ENCODE assay signal across 8 cellular contexts in genomic region chr5:151448038-151448985, GRCh38. TPM values are rescaled to one million over a fixed set of nuclear protein-coding genes. Genes with fewer than 3 reads are reported as not detected.
DNase-seq lines count a peak whose midpoint lies in the region; ATAC-seq and TF ChIP-seq lines count a peak whose summit lies in the region.

No MANE protein-coding gene starts in this region.

- H3K27ac Mint-ChIP-seq in activated CD4-positive, alpha-beta T cell treated with anti-CD3 and anti-CD28 coated beads, Interleukin-2, amount 10 ng/mL, durations not matched to agents 24 days and 14 days = peak overlapping the region; percentile 93
- H3K27ac Mint-ChIP-seq in naive thymus-derived CD8-positive, alpha-beta T cell = peak overlapping the region; percentile 69 to 96 (median 92)

- TF ChIP-seq CTCF in vagina (IDR thresholded peaks at IDR 0.05) = no peak

- H3K4me1 Mint-ChIP-seq in activated CD4-positive, alpha-beta T cell treated with anti-CD3 and anti-CD28 coated beads, Interleukin-2, amount 10 ng/mL, durations not matched to agents 24 days and 14 days = peaks cover 19% of the 10 kb centered on the region
- peaks cover 22 to 29% (median 25%) of the 10 kb centered on the region in 4 donors for H3K4me1 Mint-ChIP-seq in naive thymus-derived CD8-positive, alpha-beta T cell

- H3K9me3 Mint-ChIP-seq in activated CD4-positive, alpha-beta T cell treated with anti-CD3 and anti-CD28 coated beads, Interleukin-2, amount 10 ng/mL, durations not matched to agents 24 days and 14 days = no peaks in the 10 kb centered on the region
- H3K9me3 Mint-ChIP-seq in naive thymus-derived CD8-positive, alpha-beta T cell = no peaks in the 10 kb centered on the region

- POLR2A ChIA-PET in naive thymus-derived CD8-positive, alpha-beta T cell (lab: Charles Lee) = interaction anchor here (1.6 to 1.8 kb wide), 2 partner anchors 9 to 323 kb away, joined by 3 to 13 read pairs; partner anchors contain the start of gene G3BP1

- ATAC-seq in GM19463 (IDR thresholded peaks at IDR 0.05; ENCODE audit: unreplicated experiment) = peak; percentile 13
- peak; percentile 6 to 11 for ATAC-seq in naive thymus-derived CD8-positive, alpha-beta T cell

- H3K9me3 ChIP-seq in MG63 (no peaks in the 10 kb centered on the region), esophagus (ENCODE audit: control insufficient read depth in 2 of 2, insufficient read depth in 1 of 2, low read depth in 1 of 2, low read length in 1 of 2) (no peaks in the 10 kb centered on the region), vagina (no peaks in the 10 kb centered on the region)

- H3K4me1 ChIP-seq in esophagus (ENCODE audit: control insufficient read depth in 2 of 2, insufficient read depth in 2 of 2, low read length in 1 of 2) (no peaks in the 10 kb centered on the region), vagina (peaks cover 13% of the 10 kb centered on the region)

- peaks cover 4% of the 10 kb centered on the region for H3K36me3 Mint-ChIP-seq in activated CD4-positive, alpha-beta T cell treated with anti-CD3 and anti-CD28 coated beads, Interleukin-2, amount 10 ng/mL, durations not matched to agents 24 days and 14 days (ENCODE audit: low read depth)
- H3K36me3 Mint-ChIP-seq in naive thymus-derived CD8-positive, alpha-beta T cell = peaks cover 0 to 10% (median 0%) of the 10 kb centered on the region in 3 donors

- H3K27ac ChIP-seq in esophagus (ENCODE audit: low read depth in 2 of 2, low read length in 1 of 2) (peak overlapping the region in 1 of 2 donors; percentile 16), vagina (peak overlapping the region; percentile 77)

- no peak for TF ChIP-seq POLR2A in vagina (IDR thresholded peaks at IDR 0.05)

- H3K36me3 ChIP-seq in MG63 (no peaks in the 10 kb centered on the region), esophagus (ENCODE audit: control insufficient read depth in 2 of 2, insufficient read depth in 2 of 2, low read length in 1 of 2) (no peaks in the 10 kb centered on the region), vagina (no peaks in the 10 kb centered on the region)

- intact Hi-C loops in activated CD4-positive, alpha-beta T cell treated with anti-CD3 and anti-CD28 coated beads, Interleukin-2, amount 10 ng/mL, durations not matched to agents 24 days and 14 days (cut with micrococcal nuclease) = loop anchor here (2.0 to 10.0 kb wide), 2 partner anchors 14 to 296 kb away; no protein-coding TSS in a partner anchor
- intact Hi-C loops in vagina (cut with DNase I) = loop anchor here (5.0 kb wide), 1 partner anchor 294 kb away; no protein-coding TSS in a partner anchor

- H3K4me3 Mint-ChIP-seq in activated CD4-positive, alpha-beta T cell treated with anti-CD3 and anti-CD28 coated beads, Interleukin-2, amount 10 ng/mL, durations not matched to agents 24 days and 14 days = peak overlapping the region; percentile 92
- peak overlapping the region; percentile 95 to 98 (median 96) for H3K4me3 Mint-ChIP-seq in naive thymus-derived CD8-positive, alpha-beta T cell

- peaks cover 35% of the 10 kb centered on the region for H3K27me3 Mint-ChIP-seq in activated CD4-positive, alpha-beta T cell treated with anti-CD3 and anti-CD28 coated beads, Interleukin-2, amount 10 ng/mL, durations not matched to agents 24 days and 14 days
- peaks cover 0 to 18% (median 12%) of the 10 kb centered on the region in 5 donors for H3K27me3 Mint-ChIP-seq in naive thymus-derived CD8-positive, alpha-beta T cell

- DNase-seq in CD1c-positive myeloid dendritic cell (ENCODE audit: extremely low spot score) (peak; percentile 34), MG63 (peak; percentile 9), vagina (ENCODE audit: extremely low spot score in 2 of 2) (no peak), occipital lobe (lab: John Stamatoyannopoulos, UW) (no peak)
- peak; percentile 78 for DNase-seq in activated CD4-positive, alpha-beta T cell treated with anti-CD3 and anti-CD28 coated beads, Interleukin-2, amount 10 ng/mL, durations not matched to agents 24 days and 14 days
- peak in 3 of 10 donors; percentile 11 to 26 (median 21) for DNase-seq in naive thymus-derived CD8-positive, alpha-beta T cell

- 10 to 12% methylated on average over 24 of the region's 24 CpGs for WGBS in esophagus, 2 donors

- H3K27me3 ChIP-seq in MG63 (peaks cover 8% of the 10 kb centered on the region; the same call in 1 of the 2 replicates), esophagus (ENCODE audit: control insufficient read depth in 1 of 2, insufficient read depth in 2 of 2, low read length in 2 of 2) (no peaks in the 10 kb centered on the region), vagina (no peaks in the 10 kb centered on the region)

- peak overlapping the region; percentile 64 for H3K4me3 ChIP-seq in MG63
- peak overlapping the region; percentile 68 to 77 for H3K4me3 ChIP-seq in esophagus (ENCODE audit: low read depth in 1 of 2, low read length in 2 of 2)
- peak overlapping the region; percentile 55 to 82 for H3K4me3 ChIP-seq in vagina

RNA-seq across cellular contexts. Expression of gene SLC36A1, which starts 0.9 kb away (rescaled TPM):
- total RNA-seq in MG63 (2014; rRNA removed; shearing (Covaris generic); ENCODE audit: low replicate concordance) = 2.9 and 5.8 TPM in 2 replicates
- 7.2 and 7.8 TPM in 2 replicates for total RNA-seq in activated CD4-positive, alpha-beta T cell treated with anti-CD3 and anti-CD28 coated beads, Interleukin-2, amount 10 ng/mL, durations not matched to agents 24 days and 14 days
- 1 to 10 TPM; 2.2 to 2.4 TPM for polyA plus RNA-seq in esophagus
- 1 to 10 TPM; 4.8 to 5.6 TPM for total RNA-seq in naive thymus-derived CD8-positive, alpha-beta T cell
- 1 to 10 TPM in 1 of 3 donors, under 1 TPM in 2; 0.61 to 1.6 (median 0.81) TPM for polyA plus RNA-seq in naive thymus-derived CD8-positive, alpha-beta T cell
- total RNA-seq in vagina (10.8 TPM), occipital lobe (26.0 TPM)

Comparison
In these comparisons a context has a peak if more than half of its experiments do, and no peak if none do; other contexts are left out.
1. DNase-seq: peak in CD1c-positive myeloid dendritic cell (single experiment), MG63 (single experiment) and activated CD4-positive, alpha-beta T cell treated with anti-CD3 and anti-CD28 coated beads, Interleukin-2, amount 10 ng/mL, durations not matched to agents 24 days and 14 days (single experiment); none in vagina (0 of 2) and occipital lobe (single experiment).
2. Peak in every context shown above with its lines, with median percentiles within 50 percentile points of each other: H3K4me3 ChIP-seq.